In the genomic region with DNA sequence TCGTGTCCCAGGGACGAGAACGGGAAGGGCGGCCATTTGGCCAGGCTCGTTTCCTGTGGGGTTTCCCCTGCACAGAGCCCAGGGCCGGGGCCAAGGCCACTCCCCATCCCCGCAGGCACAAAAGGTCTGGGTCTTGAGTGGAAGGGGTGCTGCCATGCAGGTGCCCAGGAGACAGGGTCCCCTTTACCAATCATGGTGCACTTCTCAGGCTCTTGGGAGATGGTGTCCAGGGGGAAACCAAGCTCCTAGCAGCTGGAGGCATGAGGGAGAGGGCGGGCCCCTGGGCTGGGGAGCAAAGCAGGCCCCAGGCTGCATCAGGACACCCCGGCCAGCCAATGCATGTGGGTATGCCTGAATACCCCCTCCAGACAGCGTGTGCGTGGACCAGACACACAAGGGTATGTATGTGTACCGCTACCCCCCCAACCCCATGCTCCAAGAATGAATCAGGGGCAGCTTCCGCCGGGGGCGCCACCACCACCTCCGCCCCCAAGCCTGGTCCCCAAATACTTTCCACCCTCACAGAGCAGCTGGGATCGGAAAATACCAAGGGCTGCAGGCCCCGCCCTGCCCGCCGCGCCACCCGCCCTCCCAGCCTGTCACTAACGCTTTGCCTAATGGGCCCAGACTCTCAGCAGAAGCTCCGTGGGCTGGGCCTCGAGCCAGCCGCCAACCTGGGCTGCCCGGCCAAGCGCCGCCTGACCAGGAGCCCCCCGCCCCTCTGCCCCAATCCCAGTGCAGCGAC, we compare ENCODE assay signal across 9 cellular contexts. TPM values are rescaled to one million over a fixed set of nuclear protein-coding genes. Genes with fewer than 3 reads are reported as not detected.
DNase-seq lines count a peak whose midpoint lies in the region; ATAC-seq and TF ChIP-seq lines count a peak whose summit lies in the region.
"Had no signal": no experiment of that assay in that cellular context is flagged by ENCODE, and none has a peak within 500 bp of the region (broad histone marks: within the 10 kb centered on the region; RNA-seq: fewer than 3 reads in every experiment).

No MANE protein-coding gene starts in this region.

- in situ Hi-C loops in SK-MEL-5 (cut with HindIII; ENCODE audit: low pct_unique_long_range_greater_than_20kb, low sequenced_read_pairs) = no loop called here

- TF ChIP-seq CTCF in retinal pigment epithelial cell (conservative IDR thresholded peaks at IDR 0.05; ENCODE audit: low read depth, low read length) = no peak

- DNase-seq in SK-MEL-5 (ENCODE audit: low read depth, low spot score) (peak; percentile 60), Right ventricle myocardium inferior (ENCODE audit: missing footprints) (peak; percentile 98), retinal pigment epithelial cell (ENCODE audit: low read depth) (no peak), COLO829 (ENCODE audit: low spot score) (no peak), HuH-7.5 (ENCODE audit: low spot score) (no peak)
- DNase-seq in activated naive CD4-positive, alpha-beta T cell treated with Interleukin-2 at 50 U/mL for 16 hours = peak; percentile 91

- ATAC-seq in GM18498 (IDR thresholded peaks at IDR 0.05; ENCODE audit: unreplicated experiment) (peak; percentile 34), HG02973 (IDR thresholded peaks at IDR 0.05; ENCODE audit: unreplicated experiment) (peak; percentile 31), Right ventricle myocardium inferior (peak; percentile 77)

- intact Hi-C loops in Right ventricle myocardium inferior (cut with DNase I) = loop anchor here (5.0 kb wide), 1 partner anchor 42 kb away; a partner anchor contains a TSS

- peak overlapping the region; percentile 86 for H3K4me3 ChIP-seq in retinal pigment epithelial cell (ENCODE audit: low read length)

RNA-seq across cellular contexts. Expression of a gene that starts 37.6 kb away (rescaled TPM):
- total RNA-seq in SK-MEL-5 (2014; rRNA removed; shearing (Covaris generic)) = not detected in 2 replicates
- not detected in 2 replicates for polyA plus RNA-seq in SK-MEL-5 (2015; cell fraction: cytosol; rRNA removed)
- polyA plus RNA-seq in SK-MEL-5 (2015; cell fraction: nucleus; rRNA removed) = not detected in 2 replicates
- total RNA-seq in Right ventricle myocardium inferior = 0.68 TPM
- total RNA-seq: renal cortical epithelial cell had no signal

RNA-seq across cellular contexts. Expression of a gene that starts 44.1 kb away (rescaled TPM):
- total RNA-seq in SK-MEL-5 (2014; rRNA removed; shearing (Covaris generic)) = 1.3 and 1.4 TPM in 2 replicates
- 5.9 and 8.7 TPM in 2 replicates for polyA plus RNA-seq in SK-MEL-5 (2015; cell fraction: cytosol; rRNA removed)
- 3.6 and 4.3 TPM in 2 replicates for polyA plus RNA-seq in SK-MEL-5 (2015; cell fraction: nucleus; rRNA removed)
- total RNA-seq in Right ventricle myocardium inferior = 2.1 TPM

Comparison
In these comparisons a context has a peak if more than half of its experiments do, and no peak if none do; other contexts are left out.
1. DNase-seq: peak in SK-MEL-5 (single experiment), activated naive CD4-positive, alpha-beta T cell treated with Interleukin-2 at 50 U/mL for 16 hours (single experiment) and Right ventricle myocardium inferior (single experiment); none in retinal pigment epithelial cell (single experiment), COLO829 (single experiment) and HuH-7.5 (single experiment).
2. Peak in every context shown above with its lines, with median percentiles within 50 percentile points of each other: ATAC-seq.